11 cellular contexts compared by ENCODE assay signal in genomic region chr4:48138936-48139335, GRCh38. TPM values are rescaled to one million over a fixed set of nuclear protein-coding genes. Genes with fewer than 3 reads are reported as not detected.
DNase-seq lines count a peak whose midpoint lies in the region; ATAC-seq and TF ChIP-seq lines count a peak whose summit lies in the region.
"Had no signal": no experiment of that assay in that cellular context is flagged by ENCODE, and none has a peak within 500 bp of the region (broad histone marks: within the 10 kb centered on the region; RNA-seq: fewer than 3 reads in every experiment).

No MANE protein-coding gene starts in this region.

- ATAC-seq in activated T-cell treated with anti-CD3 and anti-CD28 coated beads, Interleukin-2, amount 50 U/mL, for 4 hours: peak in 1 of 2 donors; percentile 13
- ATAC-seq in HG02588 (IDR thresholded peaks at IDR 0.05; ENCODE audit: unreplicated experiment): peak; percentile 68
- ATAC-seq in stimulated activated effector memory CD8-positive, alpha-beta T cell treated with anti-CD3 and anti-CD28 coated beads, Interleukin-12 subunit alpha, Interleukin-12 subunit beta, amount 100 ng/mL, for 72 hours: peak; percentile 17
- ATAC-seq: Panc1 had no signal

- no peaks in the 10 kb centered on the region for H3K79me1 ChIP-seq in trophoblast cell (ENCODE audit: low read length)

- H3K9me3 ChIP-seq in trophoblast cell (ENCODE audit: insufficient read depth, low read depth, low read length): no peaks in the 10 kb centered on the region
- H3K9me3 ChIP-seq: neutrophil had no signal

- H3K9me3 Mint-ChIP-seq in activated T-cell treated with anti-CD3 and anti-CD28 coated beads, Interleukin-2, amount 50 U/mL, for 4 hours: no peaks in the 10 kb centered on the region
- no peaks in the 10 kb centered on the region for H3K9me3 Mint-ChIP-seq in stimulated activated effector memory CD8-positive, alpha-beta T cell treated with anti-CD3 and anti-CD28 coated beads, Interleukin-12 subunit alpha, Interleukin-12 subunit beta, amount 100 ng/mL, for 72 hours
- H3K9me3 Mint-ChIP-seq: HFFc6 had no signal

- H4K20me1 ChIP-seq in KMS-11 (ENCODE audit: insufficient read depth): no peaks in the 10 kb centered on the region

- H3K27ac ChIP-seq in KMS-11: peak overlapping the region; percentile 6; the same call in 1 of the 2 replicates
- H3K27ac ChIP-seq in trophoblast cell (ENCODE audit: low read depth, low read length): no peak overlapping the region
- H3K27ac ChIP-seq: neutrophil had no signal

- no CpG with 5 or more reads among the region's 3 CpGs for WGBS in trophoblast cell (ENCODE audit: extremely low coverage, insufficient coverage, insufficient read length)

- H3K18ac ChIP-seq in trophoblast cell (ENCODE audit: low read length): no peak overlapping the region

- H2AFZ ChIP-seq in KMS-11 (ENCODE audit: low read depth) (peak overlapping the region; percentile 12; the same call in 1 of the 2 replicates), trophoblast cell (ENCODE audit: insufficient read depth, low read length, poor library complexity) (no peak overlapping the region)

- no peak overlapping the region for H4K91ac ChIP-seq in trophoblast cell (ENCODE audit: low read depth, low read length)

- no peaks in the 10 kb centered on the region for H3K36me3 Mint-ChIP-seq in activated T-cell treated with anti-CD3 and anti-CD28 coated beads, Interleukin-2, amount 50 U/mL, for 4 hours (ENCODE audit: insufficient read depth)
- no peaks in the 10 kb centered on the region for H3K36me3 Mint-ChIP-seq in stimulated activated effector memory CD8-positive, alpha-beta T cell treated with anti-CD3 and anti-CD28 coated beads, Interleukin-12 subunit alpha, Interleukin-12 subunit beta, amount 100 ng/mL, for 72 hours

- no peak overlapping the region for H3K23ac ChIP-seq in trophoblast cell (ENCODE audit: low read length)

- H3K4me2 ChIP-seq in KMS-11 (peak overlapping the region; percentile 47), trophoblast cell (ENCODE audit: low read length) (no peak overlapping the region)

- H3K4me1 ChIP-seq in KMS-11 (ENCODE audit: low read depth, poor library complexity, severe bottlenecking) (peaks cover 26% of the 10 kb centered on the region), trophoblast cell (ENCODE audit: control insufficient read depth in 1 of 2, insufficient read depth in 2 of 2, low read length in 2 of 2) (peaks cover 0 to 4% of the 10 kb centered on the region in 2 experiments)

- no peak overlapping the region for H3K4ac ChIP-seq in trophoblast cell (ENCODE audit: low read depth, low read length)

- no peak for DNase-seq in activated T-cell treated with anti-CD3 and anti-CD28 coated beads, Interleukin-2, amount 50 U/mL, for 4 hours
- no peak for DNase-seq in activated T-cell treated with anti-CD3 and anti-CD28 coated beads for 4 hours
- DNase-seq in stimulated activated effector memory CD8-positive, alpha-beta T cell treated with anti-CD3 and anti-CD28 coated beads, Interleukin-12 subunit alpha, Interleukin-12 subunit beta, amount 100 ng/mL, for 72 hours (ENCODE audit: low spot score in 2 of 2): no peak
- DNase-seq in activated CD8-positive, alpha-beta memory T cell treated with anti-CD3 and anti-CD28 coated beads for 24 hours: no peak
- DNase-seq in KG1 (lab: John Stamatoyannopoulos, UW): no peak
- no peak for DNase-seq in trophoblast cell

- H3K27me3 ChIP-seq in KMS-11 (ENCODE audit: insufficient read depth, low read depth): no peaks in the 10 kb centered on the region
- H3K27me3 ChIP-seq in trophoblast cell (ENCODE audit: insufficient read depth, low read length): no peaks in the 10 kb centered on the region
- H3K27me3 ChIP-seq: neutrophil had no signal

- H3K79me2 ChIP-seq in KMS-11 (ENCODE audit: insufficient read depth, low read depth): no peaks in the 10 kb centered on the region
- H3K79me2 ChIP-seq in trophoblast cell (ENCODE audit: control insufficient read depth, insufficient read depth, low read length, poor library complexity): no peaks in the 10 kb centered on the region

- no peak overlapping the region for H3K14ac ChIP-seq in trophoblast cell (ENCODE audit: low read length)

- H4K12ac ChIP-seq in trophoblast cell (ENCODE audit: low read depth, low read length): no peak overlapping the region

- H3K4me1 Mint-ChIP-seq in activated T-cell treated with anti-CD3 and anti-CD28 coated beads, Interleukin-2, amount 50 U/mL, for 4 hours (ENCODE audit: low read depth): peaks cover 68% of the 10 kb centered on the region
- peaks cover 59% of the 10 kb centered on the region for H3K4me1 Mint-ChIP-seq in stimulated activated effector memory CD8-positive, alpha-beta T cell treated with anti-CD3 and anti-CD28 coated beads, Interleukin-12 subunit alpha, Interleukin-12 subunit beta, amount 100 ng/mL, for 72 hours

- no peak overlapping the region for H2BK5ac ChIP-seq in trophoblast cell (ENCODE audit: low read depth, low read length, poor library complexity)

- peak overlapping the region; percentile 44 for H3K4me3 Mint-ChIP-seq in activated T-cell treated with anti-CD3 and anti-CD28 coated beads, Interleukin-2, amount 50 U/mL, for 4 hours
- H3K4me3 Mint-ChIP-seq in stimulated activated effector memory CD8-positive, alpha-beta T cell treated with anti-CD3 and anti-CD28 coated beads, Interleukin-12 subunit alpha, Interleukin-12 subunit beta, amount 100 ng/mL, for 72 hours: peak overlapping the region; percentile 26
- H3K4me3 Mint-ChIP-seq: HFFc6 had no signal

- H3K9ac ChIP-seq in KMS-11 (no peak overlapping the region), trophoblast cell (ENCODE audit: low read length) (no peak overlapping the region)

- no peak for TF ChIP-seq CTCF in KMS-11 (conservative IDR thresholded peaks at IDR 0.05; ENCODE audit: low read depth, low read length)

- no peak overlapping the region for H2AK5ac ChIP-seq in trophoblast cell (ENCODE audit: low read length)

- H3K4me3 ChIP-seq in KMS-11 (IDR thresholded peaks at IDR 0.05; ENCODE audit: insufficient read depth, low read depth, low read length) (no peak overlapping the region), trophoblast cell (ENCODE audit: low read depth, low read length) (no peak overlapping the region)

- H3K36me3 ChIP-seq in KMS-11 (ENCODE audit: insufficient read depth) (no peaks in the 10 kb centered on the region), trophoblast cell (ENCODE audit: control insufficient read depth in 1 of 2, insufficient read depth in 2 of 2, low read length in 2 of 2) (no peaks in the 10 kb centered on the region)

- H3K27me3 Mint-ChIP-seq in activated T-cell treated with anti-CD3 and anti-CD28 coated beads, Interleukin-2, amount 50 U/mL, for 4 hours (ENCODE audit: low read depth): no peaks in the 10 kb centered on the region

- H2BK12ac ChIP-seq in trophoblast cell (ENCODE audit: low read length): no peak overlapping the region

- H2BK120ac ChIP-seq in trophoblast cell (ENCODE audit: insufficient read depth, low read length, poor library complexity): no peak overlapping the region

- H4K8ac ChIP-seq in trophoblast cell (ENCODE audit: low read depth, low read length): no peak overlapping the region

- H3K27ac Mint-ChIP-seq in stimulated activated effector memory CD8-positive, alpha-beta T cell treated with anti-CD3 and anti-CD28 coated beads, Interleukin-12 subunit alpha, Interleukin-12 subunit beta, amount 100 ng/mL, for 72 hours: peak overlapping the region; percentile 83
- H3K27ac Mint-ChIP-seq: HFFc6 had no signal

RNA-seq across cellular contexts. Expression of gene TXK, which starts 4.9 kb away (rescaled TPM):
- total RNA-seq in activated T-cell treated with anti-CD3 and anti-CD28 coated beads, Interleukin-2, amount 50 U/mL, for 4 hours: 1 to 10 TPM; 2.4 to 5.9 (median 4.8) TPM
- polyA plus RNA-seq in trophoblast cell (2013): 0.34 and 0.43 TPM in 2 replicates
- total RNA-seq: HFFc6 had no signal
